ENCODE assay signal across 11 cellular contexts in genomic region chr10:113059001-113059780, GRCh38.
A peak's percentile ranks its signal among the peaks of the same experiment; 100 is the strongest.
DNase-seq lines count a peak whose midpoint lies in the region; ATAC-seq and TF ChIP-seq lines count a peak whose summit lies in the region.
"Had no signal": no experiment of that assay in that cellular context is flagged by ENCODE, and none has a peak within 500 bp of the region (broad histone marks: within the 10 kb centered on the region; RNA-seq: fewer than 3 reads in every experiment).

No MANE protein-coding gene starts in this region.

- H3K4me1 ChIP-seq in right atrium auricular region: peaks cover 0 to 66% of the 10 kb centered on the region in 2 donors
- peaks cover 0 to 88% (median 87%) of the 10 kb centered on the region in 4 donors for H3K4me1 ChIP-seq in sigmoid colon
- peaks cover 7% of the 10 kb centered on the region for H3K4me1 ChIP-seq in CD4-positive, alpha-beta memory T cell (ENCODE audit: insufficient read depth, low read length)
- peaks cover 4% of the 10 kb centered on the region for H3K4me1 ChIP-seq in effector memory CD4-positive, alpha-beta T cell (ENCODE audit: control insufficient read depth, insufficient read depth, low read length, poor library complexity, severe bottlenecking)

- no peak for TF ChIP-seq POLR2A in sigmoid colon (IDR thresholded peaks at IDR 0.05)

- H3K9me3 Mint-ChIP-seq in stimulated activated memory B cell treated with anti-CD40 and anti-IgM and Interleukin-4, amounts not matched to agents 10 μg/mL and 1 μg/mL and 100 μg/mL, for 72 hours: no peaks in the 10 kb centered on the region
- H3K9me3 Mint-ChIP-seq in CD4-positive, alpha-beta memory T cell: peaks cover 0 to 2% (median 0%) of the 10 kb centered on the region in 8 donors
- H3K9me3 Mint-ChIP-seq: activated naive CD4-positive, alpha-beta T cell treated with anti-CD3 and anti-CD28 coated beads, Interleukin-2, amount 50 U/mL, for 24 hours had no signal

- H3K4me1 Mint-ChIP-seq in stimulated activated memory B cell treated with anti-CD40 and anti-IgM and Interleukin-4, amounts not matched to agents 10 μg/mL and 1 μg/mL and 100 μg/mL, for 72 hours: no peaks in the 10 kb centered on the region
- peaks cover 0 to 5% (median 1%) of the 10 kb centered on the region in 4 donors for H3K4me1 Mint-ChIP-seq in CD4-positive, alpha-beta memory T cell
- H3K4me1 Mint-ChIP-seq: activated naive CD4-positive, alpha-beta T cell treated with anti-CD3 and anti-CD28 coated beads, Interleukin-2, amount 50 U/mL, for 24 hours had no signal

- CTCF ChIA-PET in CD4-positive, alpha-beta memory T cell (lab: Charles Lee; ENCODE audit: partially characterized antibody): no interaction called here

- H3K27ac ChIP-seq in right atrium auricular region (peak overlapping the region; percentile 74 to 77), sigmoid colon (peak overlapping the region; percentile 61 to 80 (median 68))
- H3K27ac ChIP-seq in CD4-positive, alpha-beta memory T cell (ENCODE audit: low read depth, low read length): no peak overlapping the region
- no peak overlapping the region for H3K27ac ChIP-seq in effector memory CD4-positive, alpha-beta T cell (ENCODE audit: insufficient read depth, low read length, poor library complexity, severe bottlenecking)

- H3K9me3 ChIP-seq in right atrium auricular region: no peaks in the 10 kb centered on the region
- no peaks in the 10 kb centered on the region for H3K9me3 ChIP-seq in sigmoid colon
- no peaks in the 10 kb centered on the region for H3K9me3 ChIP-seq in CD4-positive, alpha-beta memory T cell (ENCODE audit: control insufficient read depth in 1 of 2, low read length in 2 of 2)
- H3K9me3 ChIP-seq in effector memory CD4-positive, alpha-beta T cell (ENCODE audit: control insufficient read depth, low read length): no peaks in the 10 kb centered on the region

- intact Hi-C loops in sigmoid colon (cut with DNase I): loop anchor here (2.0 kb wide), 1 partner anchor 108 kb away; the partner anchor contains the start of gene TCF7L2
- intact Hi-C loops in CD4-positive, alpha-beta memory T cell (cut with micrococcal nuclease): no loop called here

- H3K27me3 ChIP-seq in right atrium auricular region: no peaks in the 10 kb centered on the region
- H3K27me3 ChIP-seq in sigmoid colon: no peaks in the 10 kb centered on the region
- no peaks in the 10 kb centered on the region for H3K27me3 ChIP-seq in CD4-positive, alpha-beta memory T cell (ENCODE audit: insufficient read depth, low read length)
- H3K27me3 ChIP-seq in effector memory CD4-positive, alpha-beta T cell (replicated peaks; ENCODE audit: control insufficient read depth, insufficient read depth, low read length, poor library complexity, severe bottlenecking): no peaks in the 10 kb centered on the region

- DNase-seq in GM03348 (ENCODE audit: low spot score) (peak; percentile 77), astrocyte of the hippocampus (ENCODE audit: low read depth, low spot score) (peak; percentile 78), right atrium auricular region (ENCODE audit: low spot score) (no peak), sigmoid colon (peak; percentile 81)
- no peak for DNase-seq in CD4-positive, alpha-beta memory T cell
- DNase-seq in effector memory CD4-positive, alpha-beta T cell: no peak
- DNase-seq: GDM1, NCI-H748 treated with DMSO at 0.1 percent for 48 hours had no signal

- no peaks in the 10 kb centered on the region for H3K36me3 ChIP-seq in right atrium auricular region
- H3K36me3 ChIP-seq in sigmoid colon: no peaks in the 10 kb centered on the region
- H3K36me3 ChIP-seq in CD4-positive, alpha-beta memory T cell (ENCODE audit: insufficient read depth, low read length): no peaks in the 10 kb centered on the region
- H3K36me3 ChIP-seq in effector memory CD4-positive, alpha-beta T cell (ENCODE audit: control insufficient read depth, insufficient read depth, low read length): no peaks in the 10 kb centered on the region

- H3K4me3 Mint-ChIP-seq in stimulated activated memory B cell treated with anti-CD40 and anti-IgM and Interleukin-4, amounts not matched to agents 10 μg/mL and 1 μg/mL and 100 μg/mL, for 72 hours: no peak overlapping the region
- no peak overlapping the region for H3K4me3 Mint-ChIP-seq in CD4-positive, alpha-beta memory T cell
- H3K4me3 Mint-ChIP-seq: activated naive CD4-positive, alpha-beta T cell treated with anti-CD3 and anti-CD28 coated beads, Interleukin-2, amount 50 U/mL, for 24 hours had no signal

- POLR2A ChIA-PET in CD4-positive, alpha-beta memory T cell (lab: Charles Lee; ENCODE audit: partially characterized antibody): no interaction called here

- no peak for TF ChIP-seq EP300 in sigmoid colon (IDR thresholded peaks at IDR 0.05)

- H3K27ac Mint-ChIP-seq in stimulated activated memory B cell treated with anti-CD40 and anti-IgM and Interleukin-4, amounts not matched to agents 10 μg/mL and 1 μg/mL and 100 μg/mL, for 72 hours: no peak overlapping the region
- H3K27ac Mint-ChIP-seq in CD4-positive, alpha-beta memory T cell: no peak overlapping the region
- H3K27ac Mint-ChIP-seq: activated naive CD4-positive, alpha-beta T cell treated with anti-CD3 and anti-CD28 coated beads, Interleukin-2, amount 50 U/mL, for 24 hours had no signal

- TF ChIP-seq CTCF in right atrium auricular region (IDR thresholded peaks at IDR 0.05): no peak
- TF ChIP-seq CTCF in sigmoid colon (IDR thresholded peaks at IDR 0.05): no peak

- no peaks in the 10 kb centered on the region for H3K36me3 Mint-ChIP-seq in stimulated activated memory B cell treated with anti-CD40 and anti-IgM and Interleukin-4, amounts not matched to agents 10 μg/mL and 1 μg/mL and 100 μg/mL, for 72 hours
- H3K36me3 Mint-ChIP-seq in CD4-positive, alpha-beta memory T cell: no peaks in the 10 kb centered on the region
- H3K36me3 Mint-ChIP-seq: activated naive CD4-positive, alpha-beta T cell treated with anti-CD3 and anti-CD28 coated beads, Interleukin-2, amount 50 U/mL, for 24 hours had no signal

- H3K27me3 Mint-ChIP-seq in stimulated activated memory B cell treated with anti-CD40 and anti-IgM and Interleukin-4, amounts not matched to agents 10 μg/mL and 1 μg/mL and 100 μg/mL, for 72 hours: peaks cover 5% of the 10 kb centered on the region
- peaks cover 0 to 1% of the 10 kb centered on the region in 2 donors for H3K27me3 Mint-ChIP-seq in CD4-positive, alpha-beta memory T cell

- no peak for ATAC-seq in stimulated activated memory B cell treated with anti-CD40 and anti-IgM and Interleukin-4, amounts not matched to agents 10 μg/mL and 1 μg/mL and 100 μg/mL, for 72 hours
- ATAC-seq in GM18517 (IDR thresholded peaks at IDR 0.05; ENCODE audit: unreplicated experiment): no peak

- 12 to 52% methylated on average over 15 of the region's 15 CpGs for WGBS in sigmoid colon, 2 donors

- H3K4me3 ChIP-seq in right atrium auricular region (peak overlapping the region in 1 of 2 donors; percentile 7), sigmoid colon (peak overlapping the region in 3 of 4 donors; percentile 16 to 34 (median 24))
- H3K4me3 ChIP-seq in CD4-positive, alpha-beta memory T cell (ENCODE audit: low read length in 2 of 2): no peak overlapping the region
- H3K4me3 ChIP-seq in effector memory CD4-positive, alpha-beta T cell (ENCODE audit: insufficient read depth, low read depth, low read length, poor library complexity, severe bottlenecking): no peak overlapping the region

Comparison
In these comparisons a context has a peak if more than half of its experiments do, and no peak if none do; other contexts are left out.
1. DNase-seq: peak in GM03348 (single experiment), astrocyte of the hippocampus (single experiment) and sigmoid colon (single experiment); none in right atrium auricular region (single experiment), CD4-positive, alpha-beta memory T cell (0 of 5) and effector memory CD4-positive, alpha-beta T cell (0 of 3).
2. H3K27ac ChIP-seq: peak in right atrium auricular region (2 of 2) and sigmoid colon (4 of 4); none in CD4-positive, alpha-beta memory T cell (single experiment) and effector memory CD4-positive, alpha-beta T cell (single experiment).
3. H3K4me3 ChIP-seq: peak in sigmoid colon (3 of 4); none in CD4-positive, alpha-beta memory T cell (0 of 2) and effector memory CD4-positive, alpha-beta T cell (single experiment).